9 cellular contexts compared by ENCODE assay signal in genomic region chr10:22322663-22323160, GRCh38. TPM values are rescaled to one million over a fixed set of nuclear protein-coding genes. Genes with fewer than 3 reads are reported as not detected.
DNase-seq lines count a peak whose midpoint lies in the region; ATAC-seq and TF ChIP-seq lines count a peak whose summit lies in the region.
"Had no signal": no experiment of that assay in that cellular context is flagged by ENCODE, and none has a peak within 500 bp of the region (broad histone marks: within the 10 kb centered on the region; RNA-seq: fewer than 3 reads in every experiment).

No MANE protein-coding gene starts in this region.

- TF ChIP-seq CTCF in CD4-positive, alpha-beta T cell (IDR thresholded peaks at IDR 0.05): no peak
- no peak for TF ChIP-seq CTCF in NB4 (IDR thresholded peaks at IDR 0.05; ENCODE audit: low read depth, low read length)

- H3K27ac ChIP-seq in CD4-positive, alpha-beta T cell (ENCODE audit: low read depth, low read length): no peak overlapping the region

- peaks cover 66% of the 10 kb centered on the region for H3K27me3 Mint-ChIP-seq in CD4-positive, alpha-beta T cell
- peaks cover 8% of the 10 kb centered on the region in 2 donors for H3K27me3 Mint-ChIP-seq in effector memory CD8-positive, alpha-beta T cell

- H3K27ac Mint-ChIP-seq in CD4-positive, alpha-beta T cell: peak overlapping the region; percentile 83
- peak overlapping the region in 1 of 2 donors; percentile 89 for H3K27ac Mint-ChIP-seq in effector memory CD8-positive, alpha-beta T cell

- CTCF ChIA-PET in CD4-positive, alpha-beta T cell (lab: Charles Lee): interaction anchor here (1.6 kb wide), 1 partner anchor 9 kb away, joined by 4 read pairs; no protein-coding TSS in a partner anchor

- POLR2A ChIA-PET in CD4-positive, alpha-beta T cell (lab: Charles Lee): interaction anchor here (0.6 to 5.9 kb wide), 9 partner anchors 10 to 326 kb away, joined by 3 to 48 read pairs (median 6); partner anchors contain the start of gene DNAJC1

- H3K9me3 Mint-ChIP-seq in CD4-positive, alpha-beta T cell: no peaks in the 10 kb centered on the region
- H3K9me3 Mint-ChIP-seq in effector memory CD8-positive, alpha-beta T cell: no peaks in the 10 kb centered on the region

- H3K9me3 ChIP-seq in CD4-positive, alpha-beta T cell (ENCODE audit: control insufficient read depth, low read length): no peaks in the 10 kb centered on the region
- H3K9me3 ChIP-seq in neuron (ENCODE audit: low read length): no peaks in the 10 kb centered on the region

- H3K27me3 ChIP-seq in CD4-positive, alpha-beta T cell (ENCODE audit: control insufficient read depth, insufficient read depth, low read length): peaks cover 27% of the 10 kb centered on the region
- H3K27me3 ChIP-seq in neuron (ENCODE audit: insufficient read depth, low read length): peaks cover 10% of the 10 kb centered on the region

- peaks cover 62% of the 10 kb centered on the region for H3K4me1 Mint-ChIP-seq in CD4-positive, alpha-beta T cell (ENCODE audit: low read depth)
- peaks cover 34 to 43% of the 10 kb centered on the region in 2 donors for H3K4me1 Mint-ChIP-seq in effector memory CD8-positive, alpha-beta T cell (ENCODE audit: low read depth in 2 of 2)

- H2AFZ ChIP-seq in neuron (ENCODE audit: low read depth, low read length): no peak overlapping the region

- peak overlapping the region; percentile 87 for H3K4me3 Mint-ChIP-seq in CD4-positive, alpha-beta T cell
- H3K4me3 Mint-ChIP-seq in effector memory CD8-positive, alpha-beta T cell: peak overlapping the region; percentile 88 to 90

- peaks cover 54% of the 10 kb centered on the region for H3K4me1 ChIP-seq in neuron (ENCODE audit: insufficient read depth, low read length)

- H3K36me3 ChIP-seq in neuron (ENCODE audit: insufficient read depth, low read length): peaks cover 12% of the 10 kb centered on the region

- intact Hi-C loops in CD4-positive, alpha-beta T cell (cut with DNase I, micrococcal nuclease): loop anchor here (5.0 to 10.0 kb wide), 3 partner anchors 320 to 825 kb away; partner anchors contain the start of genes DNAJC1 (in 1 of the 2) and PIP4K2A (in 1 of the 2)

- TF ChIP-seq POLR2A in NB4 (IDR thresholded peaks at IDR 0.05; ENCODE audit: extremely low read depth, insufficient read length): no peak

- peaks cover 40% of the 10 kb centered on the region for H3K36me3 Mint-ChIP-seq in CD4-positive, alpha-beta T cell (ENCODE audit: low read depth)
- peaks cover 33% of the 10 kb centered on the region for H3K36me3 Mint-ChIP-seq in effector memory CD8-positive, alpha-beta T cell (ENCODE audit: insufficient read depth)

- no peak for DNase-seq in CD4-positive, alpha-beta T cell
- DNase-seq in NB4 (ENCODE audit: low read depth) (no peak), HuH-7.5 (ENCODE audit: low spot score) (no peak)
- no peak for DNase-seq in effector memory CD8-positive, alpha-beta T cell
- DNase-seq: RPMI8226 had no signal

- H3K4me3 ChIP-seq in NB4 (ENCODE audit: low read depth, low read length): peak overlapping the region; percentile 61
- H3K4me3 ChIP-seq in neuron (ENCODE audit: low read length): peak overlapping the region; percentile 69

- no peak for ATAC-seq in CD4-positive, alpha-beta T cell (ENCODE audit: poor library complexity)
- ATAC-seq in effector memory CD8-positive, alpha-beta T cell (replicated peaks): no peak
- ATAC-seq in HG03520 (IDR thresholded peaks at IDR 0.05; ENCODE audit: unreplicated experiment): no peak
- ATAC-seq in HG02763 (IDR thresholded peaks at IDR 0.05; ENCODE audit: unreplicated experiment): no peak
- no peak for ATAC-seq in GM19023 (IDR thresholded peaks at IDR 0.05; ENCODE audit: unreplicated experiment)

RNA-seq across cellular contexts. Expression of gene BMI1, which starts 1.8 kb away (rescaled TPM):
- 10 to 100 TPM; 65.4 to 69.3 TPM for total RNA-seq in CD4-positive, alpha-beta T cell

RNA-seq across cellular contexts. Expression of gene COMMD3, which starts 6.5 kb away (rescaled TPM):
- total RNA-seq in CD4-positive, alpha-beta T cell: 10 to 100 TPM; 43.2 to 51.0 TPM

RNA-seq across cellular contexts. Expression of gene SPAG6, which starts 22.6 kb away (rescaled TPM):
- total RNA-seq in CD4-positive, alpha-beta T cell: not detected
